10 cellular contexts compared by ENCODE assay signal in the genomic region with DNA sequence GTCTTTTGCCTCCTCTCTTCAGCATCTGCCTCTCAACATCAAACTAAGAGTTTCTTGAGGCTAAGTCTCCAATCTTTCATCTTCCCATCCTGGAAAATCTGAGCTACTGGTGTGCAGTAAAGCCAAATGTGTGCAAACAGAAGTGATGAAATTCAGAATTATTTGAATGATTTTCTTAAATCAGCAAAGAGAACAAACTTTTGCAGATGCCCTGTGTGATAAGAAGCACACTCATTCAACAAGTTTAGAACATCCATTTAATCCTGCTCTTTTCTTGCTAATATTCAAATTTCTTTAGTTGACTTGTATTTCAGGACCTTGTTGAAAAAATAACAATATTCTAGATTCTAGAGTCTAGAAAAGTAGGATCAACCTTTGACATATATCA.
A peak's percentile ranks its signal among the peaks of the same experiment; 100 is the strongest.
DNase-seq lines count a peak whose midpoint lies in the region; ATAC-seq and TF ChIP-seq lines count a peak whose summit lies in the region.
"Had no signal": no experiment of that assay in that cellular context is flagged by ENCODE, and none has a peak within 500 bp of the region (broad histone marks: within the 10 kb centered on the region; RNA-seq: fewer than 3 reads in every experiment).

No MANE protein-coding gene starts in this region.

- peak overlapping the region; percentile 17; the same call in 1 of the 2 replicates for H3K4me3 ChIP-seq in PC-9
- H3K4me3 ChIP-seq: gastrocnemius medialis had no signal

- POLR2A ChIA-PET in PC-9 (lab: Charles Lee; ENCODE audit: unreplicated experiment): interaction anchor here (0.7 kb wide), 1 partner anchor 1262 kb away, joined by 3 read pairs; no protein-coding TSS in a partner anchor

- no peaks in the 10 kb centered on the region for H3K9me2 ChIP-seq in PC-9 (ENCODE audit: insufficient read depth)

- peak overlapping the region; percentile 21; the same call in 1 of the 2 replicates for H3K4me2 ChIP-seq in PC-9

- DNase-seq in PC-9: no peak
- DNase-seq in central memory CD4-positive, alpha-beta T cell: no peak
- no peak for DNase-seq in posterior vena cava (ENCODE audit: low spot score)
- no peak for DNase-seq in kidney glomerular epithelial cell (lab: John Stamatoyannopoulos, UW)
- no peak for DNase-seq in GM19240 (ENCODE audit: insufficient read length, low spot score)
- DNase-seq: gastrocnemius medialis had no signal

- H3K79me2 ChIP-seq in PC-9 (ENCODE audit: low read depth): no peaks in the 10 kb centered on the region

- peak; percentile 29 for ATAC-seq in GM19035 (IDR thresholded peaks at IDR 0.05; ENCODE audit: unreplicated experiment)
- ATAC-seq in HG02885 (IDR thresholded peaks at IDR 0.05; ENCODE audit: poor library complexity, unreplicated experiment): peak; percentile 33
- ATAC-seq: gastrocnemius medialis had no signal

- H3K36me3 ChIP-seq in PC-9 (ENCODE audit: low read depth): no peaks in the 10 kb centered on the region
- H3K36me3 ChIP-seq: gastrocnemius medialis had no signal

- peaks cover 11% of the 10 kb centered on the region for H3F3A ChIP-seq in PC-9 (ENCODE audit: insufficient read depth, low read depth)

- H3K27ac ChIP-seq in 22Rv1 (peak overlapping the region; percentile 37; the same call in 1 of the 2 replicates), PC-9 (peak overlapping the region; percentile 82)
- H3K27ac ChIP-seq: C4-2B, gastrocnemius medialis had no signal

- H3K4me1 ChIP-seq in PC-9 (replicated peaks; ENCODE audit: insufficient read depth): 0 out of 2 replicates have a peak, but pooled peaks cover 4% of the 10 kb centered on the region
- H3K4me1 ChIP-seq: gastrocnemius medialis had no signal

- no TSS peak for BruUV-seq in PC-9 (replicated peaks; lab: Mats Ljungman, UMichigan)

- no peaks in the 10 kb centered on the region for H3K27me3 ChIP-seq in PC-9 (ENCODE audit: insufficient read depth, low read depth)
- H3K27me3 ChIP-seq: gastrocnemius medialis had no signal

- TF ChIP-seq CTCF in 22Rv1 (IDR thresholded peaks at IDR 0.05) (no peak), PC-9 (conservative IDR thresholded peaks at IDR 0.05) (no peak)

- intact Hi-C loops in PC-9 (cut with micrococcal nuclease; ENCODE audit: unreplicated experiment): no loop called here
- intact Hi-C loops in posterior vena cava (cut with DNase I): no loop called here

- no peak overlapping the region for H2AFZ ChIP-seq in PC-9

- no peaks in the 10 kb centered on the region for H3K9me3 ChIP-seq in PC-9 (ENCODE audit: insufficient read depth, low read depth)
- H3K9me3 ChIP-seq: gastrocnemius medialis had no signal

- H4K20me1 ChIP-seq in PC-9 (ENCODE audit: insufficient read depth): no peaks in the 10 kb centered on the region

- CTCF ChIA-PET in PC-9 (lab: Charles Lee): no interaction called here
